In genomic region chr17:6102615-6103014, GRCh38 we compare ENCODE assay signal across 20 cellular contexts. TPM values are rescaled to one million over a fixed set of nuclear protein-coding genes. Genes with fewer than 3 reads are reported as not detected.
DNase-seq lines count a peak whose midpoint lies in the region; FAIRE-seq and TF ChIP-seq lines count a peak whose summit lies in the region.
"Had no signal": no experiment of that assay in that cellular context is flagged by ENCODE, and none has a peak within 500 bp of the region (broad histone marks: within the 10 kb centered on the region; RNA-seq: fewer than 3 reads in every experiment).

No MANE protein-coding gene starts in this region.

- H3K36me3 ChIP-seq in mucosa of rectum (ENCODE audit: control insufficient read depth in 2 of 2, insufficient read depth in 2 of 2, low read length in 2 of 2): no peaks in the 10 kb centered on the region
- H3K36me3 ChIP-seq: BLaER1 had no signal

- DNase-seq in glomerular endothelial cell (ENCODE audit: extremely low read depth, low read depth, low spot score) (peak; percentile 39), epidermal melanocyte (ENCODE audit: insufficient read length, low spot score) (no peak), SHP77 treated with DMSO at 0.1 percent for 48 hours (lab: John Stamatoyannopoulos, UW) (no peak), cerebellar nuclear complex (lab: John Stamatoyannopoulos, UW) (no peak), glutamatergic neuron (no peak)
- DNase-seq: CD4-positive, CD25-positive, alpha-beta regulatory T cell; CD8-positive, alpha-beta memory T cell; COR-L47; DMS 273 treated with DMSO at 0.1 percent for 48 hours; DMS53; DND-41; EL; H9 had no signal

- no peak for TF ChIP-seq CTCF in glutamatergic neuron (IDR thresholded peaks at IDR 0.05; ENCODE audit: partially characterized antibody, unreplicated experiment)

- H3K9ac ChIP-seq in mucosa of rectum (ENCODE audit: low read depth in 1 of 2, low read length in 2 of 2): no peak overlapping the region
- H3K9ac ChIP-seq: BLaER1 had no signal

- H3K27ac Mint-ChIP-seq in glutamatergic neuron (ENCODE audit: unreplicated experiment): no peak overlapping the region
- H3K27ac Mint-ChIP-seq: CD4-positive, CD25-positive, alpha-beta regulatory T cell; CD8-positive, alpha-beta memory T cell had no signal

- peaks cover 2% of the 10 kb centered on the region for H3K27me3 Mint-ChIP-seq in glutamatergic neuron (ENCODE audit: unreplicated experiment)

- H3K36me3 Mint-ChIP-seq in glutamatergic neuron (ENCODE audit: unreplicated experiment): peaks cover 16% of the 10 kb centered on the region
- H3K36me3 Mint-ChIP-seq: CD4-positive, CD25-positive, alpha-beta regulatory T cell; CD8-positive, alpha-beta memory T cell had no signal

- peaks cover 8% of the 10 kb centered on the region for H3K4me1 Mint-ChIP-seq in glutamatergic neuron (ENCODE audit: low read depth, unreplicated experiment)
- H3K4me1 Mint-ChIP-seq: CD4-positive, CD25-positive, alpha-beta regulatory T cell; CD8-positive, alpha-beta memory T cell had no signal

- peak; percentile 96 for FAIRE-seq in colon (lab: Jason Lieb, UNC)
- FAIRE-seq: A204.1, GM12878, H1 had no signal

- no peaks in the 10 kb centered on the region for H3K9me3 ChIP-seq in mucosa of rectum (ENCODE audit: control insufficient read depth in 2 of 2, low read length in 2 of 2)
- H3K9me3 ChIP-seq: BLaER1 had no signal

- H3K9me3 Mint-ChIP-seq in glutamatergic neuron (ENCODE audit: unreplicated experiment): peaks cover 3% of the 10 kb centered on the region
- H3K9me3 Mint-ChIP-seq: H9 had no signal

- H3K4me3 ChIP-seq in mucosa of rectum (ENCODE audit: low read length in 2 of 2): no peak overlapping the region
- H3K4me3 ChIP-seq: BLaER1, GM12878 had no signal

- peak overlapping the region; percentile 73 to 78 for H3K27ac ChIP-seq in mucosa of rectum (ENCODE audit: low read depth in 2 of 2, low read length in 2 of 2)
- H3K27ac ChIP-seq: BLaER1 had no signal

- H3K4me3 Mint-ChIP-seq in glutamatergic neuron (ENCODE audit: unreplicated experiment): no peak overlapping the region
- H3K4me3 Mint-ChIP-seq: CD4-positive, CD25-positive, alpha-beta regulatory T cell; CD8-positive, alpha-beta memory T cell; H9 had no signal

- no peaks in the 10 kb centered on the region for H3K27me3 ChIP-seq in mucosa of rectum (ENCODE audit: control insufficient read depth in 2 of 2, insufficient read depth in 2 of 2, low read length in 2 of 2)
- H3K27me3 ChIP-seq: BLaER1 had no signal

- peaks cover 21 to 43% of the 10 kb centered on the region in 2 donors for H3K4me1 ChIP-seq in mucosa of rectum (ENCODE audit: control insufficient read depth in 2 of 2, insufficient read depth in 2 of 2, low read length in 2 of 2)

RNA-seq across cellular contexts. Expression of gene WSCD1, which starts 32.4 kb away (rescaled TPM):
- total RNA-seq in glomerular endothelial cell (40.4 and 54.1 TPM in 2 replicates), glutamatergic neuron (ENCODE audit: unreplicated experiment) (35.6 TPM)
- total RNA-seq: CD4-positive, CD25-positive, alpha-beta regulatory T cell; G401; GM12878 had no signal
